ENCODE assay signal across 9 cellular contexts in genomic region chr7:143382791-143383641, GRCh38. TPM values are rescaled to one million over a fixed set of nuclear protein-coding genes. Genes with fewer than 3 reads are reported as not detected.
DNase-seq lines count a peak whose midpoint lies in the region; ATAC-seq and TF ChIP-seq lines count a peak whose summit lies in the region.
"Had no signal": no experiment of that assay in that cellular context is flagged by ENCODE, and none has a peak within 500 bp of the region (broad histone marks: within the 10 kb centered on the region; RNA-seq: fewer than 3 reads in every experiment).

No MANE protein-coding gene starts in this region.

- H3K9ac ChIP-seq in mesendoderm (ENCODE audit: low read length): peak overlapping the region; percentile 94

- H3K4me2 ChIP-seq in mesendoderm (ENCODE audit: low read length): peak overlapping the region; percentile 84

- TF ChIP-seq CTCF in transverse colon (IDR thresholded peaks at IDR 0.05): no peak

- no peak overlapping the region for H4K8ac ChIP-seq in mesendoderm (ENCODE audit: low read depth, low read length)

- H2BK5ac ChIP-seq in mesendoderm (ENCODE audit: low read length): no peak overlapping the region

- H2AK5ac ChIP-seq in mesendoderm (ENCODE audit: low read length): no peak overlapping the region

- H3K79me1 ChIP-seq in mesendoderm (ENCODE audit: low read length): peaks cover 37% of the 10 kb centered on the region

- H3K36me3 Mint-ChIP-seq in activated CD8-positive, alpha-beta memory T cell treated with anti-CD3 and anti-CD28 coated beads, Interleukin-2, amount 10 ng/mL, durations not matched to agents 7 days and 5 days: peaks cover 9% of the 10 kb centered on the region

- peaks cover 10% of the 10 kb centered on the region for H3K36me3 ChIP-seq in mesendoderm (ENCODE audit: control insufficient read depth, insufficient read depth, low read length)
- H3K36me3 ChIP-seq in transverse colon: peaks cover 0 to under 1% (median 0%) of the 10 kb centered on the region in 4 donors

- no peak overlapping the region for H4K5ac ChIP-seq in mesendoderm (ENCODE audit: low read length)

- H3K18ac ChIP-seq in mesendoderm (ENCODE audit: low read length): no peak overlapping the region

- no peaks in the 10 kb centered on the region for H3K27me3 Mint-ChIP-seq in activated CD8-positive, alpha-beta memory T cell treated with anti-CD3 and anti-CD28 coated beads, Interleukin-2, amount 10 ng/mL, durations not matched to agents 7 days and 5 days

- no peak overlapping the region for H2BK15ac ChIP-seq in mesendoderm (replicated peaks; ENCODE audit: low read depth)

- CTCF ChIA-PET in activated CD8-positive, alpha-beta memory T cell treated with anti-CD3 and anti-CD28 coated beads, Interleukin-2, amount 10 ng/mL, durations not matched to agents 7 days and 5 days (lab: Charles Lee): interaction anchor here (1.0 to 2.0 kb wide), 5 partner anchors 8 to 143 kb away, joined by 3 to 10 read pairs (median 5); no protein-coding TSS in a partner anchor

- H3K56ac ChIP-seq in mesendoderm (ENCODE audit: low read length): peak overlapping the region; percentile 86

- H3K27me3 ChIP-seq in mesendoderm (ENCODE audit: insufficient read depth, low read length, poor library complexity): no peaks in the 10 kb centered on the region
- no peaks in the 10 kb centered on the region for H3K27me3 ChIP-seq in transverse colon

- H3K9me3 ChIP-seq in transverse colon: no peaks in the 10 kb centered on the region

- H3K4me3 Mint-ChIP-seq in activated CD8-positive, alpha-beta memory T cell treated with anti-CD3 and anti-CD28 coated beads, Interleukin-2, amount 10 ng/mL, durations not matched to agents 7 days and 5 days: no peak overlapping the region
- H3K4me3 Mint-ChIP-seq: CD14-positive monocyte had no signal

- H3K27ac ChIP-seq in cingulate gyrus (ENCODE audit: low read depth, low read length) (peak overlapping the region; percentile 39), mesendoderm (ENCODE audit: low read depth, low read length) (no peak overlapping the region), transverse colon (peak overlapping the region; percentile 93 to 99 (median 98))

- H3K9me3 Mint-ChIP-seq in activated CD8-positive, alpha-beta memory T cell treated with anti-CD3 and anti-CD28 coated beads, Interleukin-2, amount 10 ng/mL, durations not matched to agents 7 days and 5 days (ENCODE audit: low read depth): no peaks in the 10 kb centered on the region
- H3K9me3 Mint-ChIP-seq: CD14-positive monocyte had no signal

- peaks cover 22% of the 10 kb centered on the region for H3K4me1 Mint-ChIP-seq in activated CD8-positive, alpha-beta memory T cell treated with anti-CD3 and anti-CD28 coated beads, Interleukin-2, amount 10 ng/mL, durations not matched to agents 7 days and 5 days

- H2BK120ac ChIP-seq in mesendoderm (ENCODE audit: low read depth, low read length): no peak overlapping the region

- no peak for DNase-seq in activated CD8-positive, alpha-beta memory T cell treated with anti-CD3 and anti-CD28 coated beads, Interleukin-2, amount 10 ng/mL, durations not matched to agents 7 days and 5 days
- no peak for DNase-seq in activated CD8-positive, alpha-beta memory T cell treated with anti-CD3 and anti-CD28 coated beads, Interleukin-2, amount 50 U/mL, for 4 hours
- DNase-seq in mesendoderm: no peak
- no peak for DNase-seq in transverse colon
- DNase-seq in NCI-H146 (lab: John Stamatoyannopoulos, UW): no peak

- ATAC-seq in activated CD8-positive, alpha-beta memory T cell treated with anti-CD3 and anti-CD28 coated beads, Interleukin-2, amount 10 ng/mL, durations not matched to agents 7 days and 5 days: no peak
- ATAC-seq in HG02885 (IDR thresholded peaks at IDR 0.05; ENCODE audit: poor library complexity, unreplicated experiment) (no peak), GM19351 (IDR thresholded peaks at IDR 0.05; ENCODE audit: unreplicated experiment) (no peak)

- in situ Hi-C loops in transverse colon (cut with MboI; ENCODE audit: low pct_ligation_motif_present in 1 of 4, low pct_unique_long_range_greater_than_20kb in 1 of 4, low sequenced_read_pairs in 3 of 4): no loop called here

- H3K27ac Mint-ChIP-seq in activated CD8-positive, alpha-beta memory T cell treated with anti-CD3 and anti-CD28 coated beads, Interleukin-2, amount 10 ng/mL, durations not matched to agents 7 days and 5 days: peak overlapping the region; percentile 39
- H3K27ac Mint-ChIP-seq: CD14-positive monocyte had no signal

- H3K4ac ChIP-seq in mesendoderm (ENCODE audit: low read depth, low read length): no peak overlapping the region

- H3K4me3 ChIP-seq in mesendoderm (ENCODE audit: low read length) (no peak overlapping the region), transverse colon (peak overlapping the region in 3 of 4 donors; percentile 79 to 100 (median 92))

- H3K4me1 ChIP-seq in mesendoderm (ENCODE audit: control insufficient read depth, low read depth, low read length) (peaks cover 22% of the 10 kb centered on the region), transverse colon (peaks cover 29 to 67% (median 43%) of the 10 kb centered on the region in 4 donors)

- H3K79me2 ChIP-seq in mesendoderm (ENCODE audit: control insufficient read depth, insufficient read depth, low read length): peaks cover 67% of the 10 kb centered on the region

- no peak for TF ChIP-seq EP300 in transverse colon (IDR thresholded peaks at IDR 0.05; ENCODE audit: low read depth)

- TF ChIP-seq POLR2A in transverse colon (IDR thresholded peaks at IDR 0.05): no peak

- no CpG with 5 or more reads among the region's 15 CpGs for WGBS in mesendoderm (ENCODE audit: extremely low coverage, insufficient coverage, low lambda C conversion rate)
- 84 to 85% methylated on average over 5 to 15 of the region's 15 CpGs for WGBS in transverse colon (ENCODE audit: low coverage in 1 of 2), 2 donors

- H3K23ac ChIP-seq in mesendoderm (ENCODE audit: low read length): no peak overlapping the region

- intact Hi-C loops in transverse colon (cut with DNase I; ENCODE audit: low total_unique reads): no loop called here

RNA-seq across cellular contexts. Expression of gene ZYX, which starts 1.9 kb away (rescaled TPM):
- 100 to 1,000 TPM; 173 to 212 TPM for total RNA-seq in activated CD8-positive, alpha-beta memory T cell treated with anti-CD3 and anti-CD28 coated beads, Interleukin-2, amount 10 ng/mL, durations not matched to agents 7 days and 5 days
- 368 TPM for polyA plus RNA-seq in mesendoderm (2013, experiment 1 of 2)
- polyA plus RNA-seq in mesendoderm (2013, experiment 2 of 2): 379 TPM
- total RNA-seq in transverse colon: 100 to 1,000 TPM in 2 of 4 donors, 10 to 100 TPM in 2; 45.2 to 217 (median 110) TPM

RNA-seq across cellular contexts. Expression of gene FAM131B, which starts 20.5 kb away (rescaled TPM):
- total RNA-seq in activated CD8-positive, alpha-beta memory T cell treated with anti-CD3 and anti-CD28 coated beads, Interleukin-2, amount 10 ng/mL, durations not matched to agents 7 days and 5 days: 1 to 10 TPM; 2.3 to 2.6 TPM
- polyA plus RNA-seq in mesendoderm (2013, experiment 1 of 2): 10.5 TPM
- 10.1 TPM for polyA plus RNA-seq in mesendoderm (2013, experiment 2 of 2)
- 10 to 100 TPM in 1 of 4 donors, 1 to 10 TPM in 3; 2.2 to 33.4 (median 4.7) TPM for total RNA-seq in transverse colon

RNA-seq across cellular contexts. Expression of gene EPHA1, which starts 25.6 kb away (rescaled TPM):
- 1 to 10 TPM in 1 of 2 experiments, under 1 TPM in 1; 0.47 to 1.6 TPM for total RNA-seq in activated CD8-positive, alpha-beta memory T cell treated with anti-CD3 and anti-CD28 coated beads, Interleukin-2, amount 10 ng/mL, durations not matched to agents 7 days and 5 days
- 85.6 TPM for polyA plus RNA-seq in mesendoderm (2013, experiment 1 of 2)
- polyA plus RNA-seq in mesendoderm (2013, experiment 2 of 2): 80.8 TPM
- total RNA-seq in transverse colon: 10 to 100 TPM; 21.1 to 29.9 (median 24.8) TPM

Comparison
In these comparisons a context has a peak if more than half of its experiments do, and no peak if none do; other contexts are left out.
1. RNA of gene EPHA1, which starts 25.6 kb away (total RNA-seq): 21.1 to 29.9 TPM in transverse colon; 0.47 to 1.6 TPM in activated CD8-positive, alpha-beta memory T cell treated with anti-CD3 and anti-CD28 coated beads, Interleukin-2, amount 10 ng/mL, durations not matched to agents 7 days and 5 days; every median in the first group is over 4 times any median in the second.